In genomic region chr17:39244600-39245570, GRCh38 we compare ENCODE assay signal across 8 cellular contexts. TPM values are rescaled to one million over a fixed set of nuclear protein-coding genes. Genes with fewer than 3 reads are reported as not detected.
A peak's percentile ranks its signal among the peaks of the same experiment; 100 is the strongest.
DNase-seq lines count a peak whose midpoint lies in the region; ATAC-seq and TF ChIP-seq lines count a peak whose summit lies in the region.

No MANE protein-coding gene starts in this region.

- peak overlapping the region in 2 of 3 donors; percentile 60 to 70 for H3K27ac Mint-ChIP-seq in CD4-positive, CD25-positive, alpha-beta regulatory T cell

- no peaks in the 10 kb centered on the region for H3K36me3 ChIP-seq in CD4-positive, CD25-positive, alpha-beta regulatory T cell (ENCODE audit: control insufficient read depth, insufficient read depth, low read length)
- H3K36me3 ChIP-seq in WERI-Rb-1 = no peaks in the 10 kb centered on the region
- no peaks in the 10 kb centered on the region for H3K36me3 ChIP-seq in breast epithelium

- ATAC-seq in CD4-positive, CD25-positive, alpha-beta regulatory T cell (ENCODE audit: low read depth in 2 of 2) = peak; percentile 81 to 84
- no peak for ATAC-seq in HG03025 (IDR thresholded peaks at IDR 0.05; ENCODE audit: low FRiP score, unreplicated experiment)

- H3K27ac ChIP-seq in CD4-positive, CD25-positive, alpha-beta regulatory T cell (ENCODE audit: insufficient read depth, low read length, poor library complexity, severe bottlenecking) = no peak overlapping the region
- H3K27ac ChIP-seq in WERI-Rb-1 (no peak overlapping the region), breast epithelium (peak overlapping the region in 1 of 2 donors; percentile 52)

- no peaks in the 10 kb centered on the region for H3K9me3 Mint-ChIP-seq in CD4-positive, CD25-positive, alpha-beta regulatory T cell

- peak; percentile 75 to 87 (median 78) for DNase-seq in CD4-positive, CD25-positive, alpha-beta regulatory T cell
- peak; percentile 67 for DNase-seq in HEK293T (ENCODE audit: extremely low spot score)
- DNase-seq in NCI-H2227 treated with DMSO at 0.1 percent for 48 hours (lab: John Stamatoyannopoulos, UW) = peak; percentile 73
- peak; percentile 89 for DNase-seq in WERI-Rb-1
- DNase-seq in breast epithelium (ENCODE audit: low spot score in 2 of 2) = peak; percentile 84 to 87
- DNase-seq in islet precursor cell = peak; percentile 97
- DNase-seq in stimulated activated CD4-positive, alpha-beta T cell treated with anti-CD3 and anti-CD28 coated beads, Interleukin-1b, Interleukin-23, amount 100 ng/mL, for 1 hour (ENCODE audit: low read depth in 2 of 2) = peak; percentile 67 to 81

- H3K27me3 ChIP-seq in CD4-positive, CD25-positive, alpha-beta regulatory T cell (ENCODE audit: control insufficient read depth, insufficient read depth, low read length) = no peaks in the 10 kb centered on the region
- H3K27me3 ChIP-seq in WERI-Rb-1 (ENCODE audit: insufficient read depth, low read depth, severe bottlenecking) = no peaks in the 10 kb centered on the region
- H3K27me3 ChIP-seq in breast epithelium = no peaks in the 10 kb centered on the region

- peak overlapping the region in 3 of 4 donors; percentile 50 to 55 (median 55) for H3K4me3 Mint-ChIP-seq in CD4-positive, CD25-positive, alpha-beta regulatory T cell

- intact Hi-C loops in breast epithelium (cut with DNase I; ENCODE audit: low total_unique reads) = loop anchor here (5.0 kb wide), 1 partner anchor 842 kb away; no protein-coding TSS in a partner anchor

- no peak for TF ChIP-seq POLR2A in breast epithelium (IDR thresholded peaks at IDR 0.05)

- H3K4me1 ChIP-seq in CD4-positive, CD25-positive, alpha-beta regulatory T cell (ENCODE audit: control insufficient read depth, insufficient read depth, low read length, poor library complexity, severe bottlenecking) = peaks cover 14% of the 10 kb centered on the region
- H3K4me1 ChIP-seq in breast epithelium = no peaks in the 10 kb centered on the region

- H3K27me3 Mint-ChIP-seq in CD4-positive, CD25-positive, alpha-beta regulatory T cell = peaks cover 5% of the 10 kb centered on the region

- peaks cover 4 to 10% (median 6%) of the 10 kb centered on the region in 4 donors for H3K4me1 Mint-ChIP-seq in CD4-positive, CD25-positive, alpha-beta regulatory T cell

- CTCF ChIA-PET in HEK293T (lab: Yijun Ruan, JAX) = interaction anchor here (0.5 to 4.0 kb wide), 24 partner anchors 9 to 282 kb away, joined by 3 to 48 read pairs (median 5); partner anchors contain the start of genes RPL19 and STAC2

- TF ChIP-seq CTCF in WERI-Rb-1 (IDR thresholded peaks at IDR 0.05; ENCODE audit: low read depth, low read length) = peak; percentile 91
- TF ChIP-seq CTCF in breast epithelium (IDR thresholded peaks at IDR 0.05) = peak; percentile 91 to 93 (median 92)

- H3K36me3 Mint-ChIP-seq in CD4-positive, CD25-positive, alpha-beta regulatory T cell = no peaks in the 10 kb centered on the region

- H3K9me3 ChIP-seq in CD4-positive, CD25-positive, alpha-beta regulatory T cell (ENCODE audit: control insufficient read depth in 2 of 2, low read length in 2 of 2) = no peaks in the 10 kb centered on the region
- H3K9me3 ChIP-seq in WERI-Rb-1 (ENCODE audit: severe bottlenecking) = no peaks in the 10 kb centered on the region
- no peaks in the 10 kb centered on the region for H3K9me3 ChIP-seq in breast epithelium

- POLR2A ChIA-PET in HEK293T (lab: Yijun Ruan, JAX) = interaction anchor here (0.6 to 3.3 kb wide), 6 partner anchors 9 to 216 kb away, joined by 3 to 31 read pairs (median 4); partner anchors contain the start of genes CDK12 and RPL19

- H3K4me3 ChIP-seq in CD4-positive, CD25-positive, alpha-beta regulatory T cell (ENCODE audit: low read depth, low read length) = no peak overlapping the region
- H3K4me3 ChIP-seq in WERI-Rb-1 (ENCODE audit: low read depth, low read length) = no peak overlapping the region
- no peak overlapping the region for H3K4me3 ChIP-seq in breast epithelium

TF ChIP-seq in HEK293T, 16 proteins besides CTCF, POLR2A, EP300 and RAD21:
- TF ChIP-seq NFRKB (IDR thresholded peaks at IDR 0.05) = no peak
- no peak for TF ChIP-seq ZNF384 (IDR thresholded peaks at IDR 0.05)
- TF ChIP-seq SUZ12 (IDR thresholded peaks at IDR 0.05) = no peak
- TF ChIP-seq BHLHE40 (IDR thresholded peaks at IDR 0.05; ENCODE audit: borderline replicate concordance) = no peak
- TF ChIP-seq L3MBTL2 (conservative IDR thresholded peaks at IDR 0.05) = no peak
- TF ChIP-seq HDGF (IDR thresholded peaks at IDR 0.05; ENCODE audit: borderline replicate concordance) = no peak
- no peak for TF ChIP-seq ELF4 (IDR thresholded peaks at IDR 0.05)
- TF ChIP-seq CTBP1 (IDR thresholded peaks at IDR 0.05; ENCODE audit: borderline replicate concordance) = no peak
- no peak for TF ChIP-seq FOXK2 (IDR thresholded peaks at IDR 0.05)
- no peak for TF ChIP-seq ARNT (IDR thresholded peaks at IDR 0.05)
- no peak for TF ChIP-seq SP1 (IDR thresholded peaks at IDR 0.05)

RNA-seq across cellular contexts. Expression of gene STAC2, which starts 19.1 kb away (rescaled TPM):
- total RNA-seq in CD4-positive, CD25-positive, alpha-beta regulatory T cell = not detected
- polyA plus RNA-seq in CD4-positive, CD25-positive, alpha-beta regulatory T cell = not detected
- total RNA-seq in breast epithelium = 100 to 1,000 TPM in 1 of 3 donors, 10 to 100 TPM in 1, not detected in 1; 26.5 to 121 TPM

RNA-seq across cellular contexts. Expression of gene RPL19, which starts 44.8 kb away (rescaled TPM):
- 2,336 TPM for total RNA-seq in CD4-positive, CD25-positive, alpha-beta regulatory T cell
- polyA plus RNA-seq in CD4-positive, CD25-positive, alpha-beta regulatory T cell = 1,000 to 10,000 TPM; 2,055 to 3,537 (median 2,931) TPM
- total RNA-seq in breast epithelium = 1,000 to 10,000 TPM; 2,817 to 3,666 (median 3,432) TPM

RNA-seq across cellular contexts. Expression of gene CACNB1, which starts 47.4 kb away (rescaled TPM):
- total RNA-seq in CD4-positive, CD25-positive, alpha-beta regulatory T cell = 19.3 TPM
- 1 to 10 TPM in 2 of 4 donors, under 1 TPM in 2; 0.48 to 1.5 (median 0.97) TPM for polyA plus RNA-seq in CD4-positive, CD25-positive, alpha-beta regulatory T cell
- 10 to 100 TPM; 12.8 to 21.2 (median 13.9) TPM for total RNA-seq in breast epithelium
